ENCODE assay signal across 23 cellular contexts in genomic region chr10:12772797-12773587, GRCh38.
"Had no signal": no experiment of that assay in that cellular context is flagged by ENCODE, and none has a peak within 500 bp of the region (broad histone marks: within the 10 kb centered on the region; RNA-seq: fewer than 3 reads in every experiment).

No MANE protein-coding gene starts in this region.

- H3K36me3 ChIP-seq: left lung, thoracic aorta, upper lobe of right lung, uterus had no signal

- H3K27me3 ChIP-seq: dorsolateral prefrontal cortex, gastroesophageal sphincter, heart left ventricle, hepatocyte, left lung, tibial nerve, upper lobe of right lung, uterus had no signal

- ATAC-seq: gastroesophageal sphincter; left lung; naive thymus-derived CD8-positive, alpha-beta T cell; psoas muscle; stimulated activated naive B cell treated with anti-CD40 and anti-IgM and Interleukin-4, amounts not matched to agents 10 μg/mL and 1 μg/mL and 100 μg/mL, for 72 hours; upper lobe of right lung had no signal

- FAIRE-seq: colon, kidney had no signal

- H3K4me3 ChIP-seq: dorsolateral prefrontal cortex, gastroesophageal sphincter, heart left ventricle, hepatocyte, left lung, psoas muscle, skin epidermis, thoracic aorta, tibial nerve, upper lobe of right lung, uterus had no signal

- H3K4me2 ChIP-seq: hepatocyte had no signal

- H2AFZ ChIP-seq: hepatocyte had no signal

- H3K4me1 ChIP-seq: gastroesophageal sphincter, heart left ventricle, left lung, psoas muscle, upper lobe of right lung, uterus had no signal

- H3K27ac ChIP-seq: gastroesophageal sphincter, heart left ventricle, hepatocyte, left lung, psoas muscle, skin epidermis, thoracic aorta, tibial nerve, upper lobe of right lung, uterus had no signal

- H3K79me2 ChIP-seq: hepatocyte had no signal

- H3K9me3 ChIP-seq: gastroesophageal sphincter, heart left ventricle, left lung, psoas muscle, thoracic aorta, tibial nerve, upper lobe of right lung, uterus had no signal

- DNase-seq: effector CD4-positive, alpha-beta T cell; foreskin fibroblast; heart left ventricle; kidney; left lung; midbrain; naive thymus-derived CD8-positive, alpha-beta T cell; nephron progenitor cell; nucleus accumbens; psoas muscle; right cardiac atrium; stimulated activated CD4-positive, alpha-beta T cell treated with anti-CD3 and anti-CD28 coated beads, Interleukin-15, amount 100 ng/mL, for 24 hours; stimulated activated CD4-positive, alpha-beta T cell treated with anti-CD3 and anti-CD28 coated beads, Interleukin-2, amount 100 ng/mL, for 48 hours; stimulated activated naive B cell treated with anti-CD40 and anti-IgM and Interleukin-4, amounts not matched to agents 10 μg/mL and 1 μg/mL and 100 μg/mL, for 72 hours; upper lobe of right lung; uterus had no signal
